In genomic region chr6:117463762-117464665, GRCh38 we compare ENCODE assay signal across 9 cellular contexts. TPM values are rescaled to one million over a fixed set of nuclear protein-coding genes. Genes with fewer than 3 reads are reported as not detected.
DNase-seq lines count a peak whose midpoint lies in the region; ATAC-seq and TF ChIP-seq lines count a peak whose summit lies in the region.
"Had no signal": no experiment of that assay in that cellular context is flagged by ENCODE, and none has a peak within 500 bp of the region (broad histone marks: within the 10 kb centered on the region; RNA-seq: fewer than 3 reads in every experiment).

No MANE protein-coding gene starts in this region.

- H3K9me3 ChIP-seq in SJCRH30 (replicated peaks) (no peaks in the 10 kb centered on the region), A673 (ENCODE audit: low read depth, low read length, poor library complexity, severe bottlenecking) (no peaks in the 10 kb centered on the region), lower lobe of right lung (no peaks in the 10 kb centered on the region)
- H3K9me3 ChIP-seq: pancreas had no signal

- no peak overlapping the region for H3K27ac ChIP-seq in SJCRH30
- no peak overlapping the region for H3K27ac ChIP-seq in A673 (ENCODE audit: low read depth, low read length, poor library complexity, severe bottlenecking)
- H3K27ac ChIP-seq in lower lobe of right lung: no peak overlapping the region
- H3K27ac ChIP-seq: pancreas had no signal

- POLR2A ChIA-PET in A673 (lab: Charles Lee; ENCODE audit: low non-redundant PET): no interaction called here

- BruUV-seq in A673 (replicated peaks; lab: Mats Ljungman, UMichigan): no TSS peak

- no peak overlapping the region for H3K4me3 ChIP-seq in SJCRH30
- no peak overlapping the region for H3K4me3 ChIP-seq in A673 (ENCODE audit: low read depth, low read length, poor library complexity, severe bottlenecking)
- no peak overlapping the region for H3K4me3 ChIP-seq in lower lobe of right lung
- H3K4me3 ChIP-seq: pancreas had no signal

- intact Hi-C loops in A673 (cut with micrococcal nuclease; ENCODE audit: unreplicated experiment): no loop called here
- intact Hi-C loops in lower lobe of right lung (cut with DNase I): no loop called here

- H3K4me1 ChIP-seq in SJCRH30 (no peaks in the 10 kb centered on the region), A673 (ENCODE audit: insufficient read depth, low read length, poor library complexity, severe bottlenecking) (no peaks in the 10 kb centered on the region), lower lobe of right lung (no peaks in the 10 kb centered on the region)
- H3K4me1 ChIP-seq: pancreas had no signal

- peak; percentile 84 for ATAC-seq in GM18520 (IDR thresholded peaks at IDR 0.05; ENCODE audit: unreplicated experiment)
- peak; percentile 78 for ATAC-seq in HG02852 (IDR thresholded peaks at IDR 0.05; ENCODE audit: unreplicated experiment)
- ATAC-seq in lower lobe of right lung: no peak
- ATAC-seq: pancreas had no signal

- DNase-seq in T1000 (lab: John Stamatoyannopoulos, UW) (peak; percentile 33), kidney glomerular epithelial cell (lab: John Stamatoyannopoulos, UW) (peak; percentile 46), SJCRH30 (no peak), A673 (ENCODE audit: low spot score) (no peak), NCI-H187 (lab: John Stamatoyannopoulos, UW) (no peak), lower lobe of right lung (no peak)
- DNase-seq: pancreas had no signal

- CTCF ChIA-PET in A673 (lab: Charles Lee): no interaction called here

- TF ChIP-seq CTCF in A673 (conservative IDR thresholded peaks at IDR 0.05; ENCODE audit: low read depth, low read length) (no peak), lower lobe of right lung (IDR thresholded peaks at IDR 0.05) (no peak)

- H3K27me3 ChIP-seq in SJCRH30 (no peaks in the 10 kb centered on the region), A673 (replicated peaks; ENCODE audit: insufficient read depth, low read depth, low read length, poor library complexity) (peaks cover 15% of the 10 kb centered on the region), lower lobe of right lung (ENCODE audit: low read depth) (no peaks in the 10 kb centered on the region)
- H3K27me3 ChIP-seq: pancreas had no signal

- H3K36me3 ChIP-seq in SJCRH30 (no peaks in the 10 kb centered on the region), A673 (ENCODE audit: insufficient read depth, low read length, poor library complexity, severe bottlenecking) (no peaks in the 10 kb centered on the region), lower lobe of right lung (no peaks in the 10 kb centered on the region)
- H3K36me3 ChIP-seq: pancreas had no signal

RNA-seq across cellular contexts. Expression of gene DCBLD1, which starts 18.5 kb away (rescaled TPM):
- total RNA-seq in SJCRH30 (2014; rRNA removed; shearing (Covaris generic)): 6.8 and 7.4 TPM in 2 replicates
- total RNA-seq in A673 (2021): 1.5 and 2.4 TPM in 2 replicates
- 18.3 TPM for total RNA-seq in lower lobe of right lung

RNA-seq across cellular contexts. Expression of gene ROS1, which starts 38.3 kb away (rescaled TPM):
- 0.05 and 0.10 TPM in 2 replicates for total RNA-seq in SJCRH30 (2014; rRNA removed; shearing (Covaris generic))
- total RNA-seq in A673 (2021): not detected in 2 replicates
- 151 TPM for total RNA-seq in lower lobe of right lung

Comparison
In these comparisons a context has a peak if more than half of its experiments do, and no peak if none do; other contexts are left out.
1. ATAC-seq: peak in GM18520 (single experiment) and HG02852 (single experiment); none in lower lobe of right lung (0 of 2).
2. DNase-seq: peak in T1000 (single experiment) and kidney glomerular epithelial cell (single experiment); none in SJCRH30 (0 of 2), A673 (single experiment), NCI-H187 (0 of 2) and lower lobe of right lung (single experiment).
3. RNA of gene ROS1, which starts 38.3 kb away (total RNA-seq): 151 TPM in lower lobe of right lung (single experiment); 0.05 to 0.10 TPM in SJCRH30 and not detected in A673; every median in the first group is over 100 times any median in the second.